ENCODE assay signal across 1 cellular context in genomic region chr3:83003917-83004316, GRCh38.
TF ChIP-seq lines count a peak whose summit lies in the region.

No MANE protein-coding gene starts in this region.

TF ChIP-seq in H1, 55 proteins besides CTCF, POLR2A, EP300 and RAD21:
- no peak for TF ChIP-seq ATF3 (IDR thresholded peaks at IDR 0.05; ENCODE audit: insufficient read depth, low read depth, low read length)
- TF ChIP-seq EGR1 (IDR thresholded peaks at IDR 0.05; ENCODE audit: borderline replicate concordance, low read depth, low read length), result no peak
- no peak for TF ChIP-seq NANOG (IDR thresholded peaks at IDR 0.05; ENCODE audit: insufficient read depth, low read depth, low read length, poor library complexity, severe bottlenecking)
- TF ChIP-seq CTBP2 (IDR thresholded peaks at IDR 0.05; ENCODE audit: borderline replicate concordance, insufficient read depth, insufficient read length, low read length), result no peak
- no peak for TF ChIP-seq FOSL1 (IDR thresholded peaks at IDR 0.05; ENCODE audit: insufficient read depth, low read depth, low read length)
- TF ChIP-seq CREB1 (IDR thresholded peaks at IDR 0.05), result no peak
- TF ChIP-seq ZNF274 (IDR thresholded peaks at IDR 0.05; ENCODE audit: borderline replicate concordance, extremely low read depth, low read length), result no peak
- no peak for TF ChIP-seq TEAD4 (IDR thresholded peaks at IDR 0.05; ENCODE audit: low read depth, low read length)
- no peak for TF ChIP-seq CBX5 (IDR thresholded peaks at IDR 0.05; ENCODE audit: low read depth, low read length)
- no peak for TF ChIP-seq RBBP5 (IDR thresholded peaks at IDR 0.05; ENCODE audit: borderline replicate concordance, low read depth, low read length)
